ENCODE assay signal across 2 cellular contexts in the genomic region with DNA sequence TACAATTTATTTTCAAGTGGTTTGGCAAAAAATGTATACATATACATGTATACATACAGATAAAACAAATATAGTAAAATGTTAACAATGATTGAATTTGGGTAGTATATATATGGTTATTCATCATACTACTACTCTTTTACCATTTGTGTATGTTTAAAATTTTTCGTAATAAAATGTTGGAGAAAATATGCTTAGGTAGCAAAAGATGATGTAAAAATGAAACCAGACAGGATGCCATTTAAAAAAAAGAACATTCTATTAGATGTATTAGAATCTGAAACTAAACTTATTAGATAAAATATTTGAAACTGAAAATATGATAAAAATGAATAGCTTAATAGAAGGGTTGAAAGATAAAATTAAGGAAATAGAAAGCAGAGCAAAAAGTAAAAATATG.
TF ChIP-seq lines count a peak whose summit lies in the region.

No MANE protein-coding gene starts in this region.

TF ChIP-seq in A549, 52 proteins besides CTCF, POLR2A, EP300 and RAD21 (continued from another document):
- TF ChIP-seq PBX3 (IDR thresholded peaks at IDR 0.05) (no peak), HOXB13 (CRISPR knock-in tag; IDR thresholded peaks at IDR 0.05; ENCODE audit: low read depth) (no peak), HOXB5 (CRISPR knock-in tag; IDR thresholded peaks at IDR 0.05) (no peak)
TF ChIP-seq in A549: peak in this region for 0.

TF ChIP-seq in HEK293, 187 proteins besides CTCF, POLR2A, EP300 and RAD21 (continued from another document):
- TF ChIP-seq REST (tag by site-specific recombination; IDR thresholded peaks at IDR 0.05) (no peak), PRDM1 (tag by site-specific recombination; IDR thresholded peaks at IDR 0.05) (peak; percentile 39; the same call in 1 of the 2 replicates), ZFP41 (tag by site-specific recombination; IDR thresholded peaks at IDR 0.05; ENCODE audit: borderline replicate concordance) (no peak)
- TF ChIP-seq, protein P1, sequence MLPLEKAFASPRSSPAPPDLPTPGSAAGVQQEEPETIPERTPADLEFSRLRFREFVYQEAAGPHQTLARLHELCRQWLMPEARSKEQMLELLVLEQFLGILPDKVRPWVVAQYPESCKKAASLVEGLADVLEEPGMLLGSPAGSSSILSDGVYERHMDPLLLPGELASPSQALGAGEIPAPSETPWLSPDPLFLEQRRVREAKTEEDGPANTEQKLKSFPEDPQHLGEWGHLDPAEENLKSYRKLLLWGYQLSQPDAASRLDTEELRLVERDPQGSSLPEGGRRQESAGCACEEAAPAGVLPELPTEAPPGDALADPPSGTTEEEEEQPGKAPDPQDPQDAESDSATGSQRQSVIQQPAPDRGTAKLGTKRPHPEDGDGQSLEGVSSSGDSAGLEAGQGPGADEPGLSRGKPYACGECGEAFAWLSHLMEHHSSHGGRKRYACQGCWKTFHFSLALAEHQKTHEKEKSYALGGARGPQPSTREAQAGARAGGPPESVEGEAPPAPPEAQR (tag by site-specific recombination; IDR thresholded peaks at IDR 0.05), result no peak
- TF ChIP-seq, protein P2, sequence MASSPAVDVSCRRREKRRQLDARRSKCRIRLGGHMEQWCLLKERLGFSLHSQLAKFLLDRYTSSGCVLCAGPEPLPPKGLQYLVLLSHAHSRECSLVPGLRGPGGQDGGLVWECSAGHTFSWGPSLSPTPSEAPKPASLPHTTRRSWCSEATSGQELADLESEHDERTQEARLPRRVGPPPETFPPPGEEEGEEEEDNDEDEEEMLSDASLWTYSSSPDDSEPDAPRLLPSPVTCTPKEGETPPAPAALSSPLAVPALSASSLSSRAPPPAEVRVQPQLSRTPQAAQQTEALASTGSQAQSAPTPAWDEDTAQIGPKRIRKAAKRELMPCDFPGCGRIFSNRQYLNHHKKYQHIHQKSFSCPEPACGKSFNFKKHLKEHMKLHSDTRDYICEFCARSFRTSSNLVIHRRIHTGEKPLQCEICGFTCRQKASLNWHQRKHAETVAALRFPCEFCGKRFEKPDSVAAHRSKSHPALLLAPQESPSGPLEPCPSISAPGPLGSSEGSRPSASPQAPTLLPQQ (tag by site-specific recombination; IDR thresholded peaks at IDR 0.05), result no peak
